In genomic region chr1:234994411-234995295, GRCh38 we compare ENCODE assay signal across 1 cellular context.
TF ChIP-seq lines count a peak whose summit lies in the region.

No MANE protein-coding gene starts in this region.

TF ChIP-seq in A549, 52 proteins besides CTCF, POLR2A, EP300 and RAD21 (continued from another document):
- TF ChIP-seq NR3C1 (IDR thresholded peaks at IDR 0.05) (no peak), RNF2 (IDR thresholded peaks at IDR 0.05; ENCODE audit: borderline replicate concordance, low read depth) (no peak), SREBF2 (IDR thresholded peaks at IDR 0.05) (no peak), NPAS2 (CRISPR knock-in tag; IDR thresholded peaks at IDR 0.05; ENCODE audit: borderline replicate concordance) (no peak)
